1 cellular context compared by ENCODE assay signal in the genomic region with DNA sequence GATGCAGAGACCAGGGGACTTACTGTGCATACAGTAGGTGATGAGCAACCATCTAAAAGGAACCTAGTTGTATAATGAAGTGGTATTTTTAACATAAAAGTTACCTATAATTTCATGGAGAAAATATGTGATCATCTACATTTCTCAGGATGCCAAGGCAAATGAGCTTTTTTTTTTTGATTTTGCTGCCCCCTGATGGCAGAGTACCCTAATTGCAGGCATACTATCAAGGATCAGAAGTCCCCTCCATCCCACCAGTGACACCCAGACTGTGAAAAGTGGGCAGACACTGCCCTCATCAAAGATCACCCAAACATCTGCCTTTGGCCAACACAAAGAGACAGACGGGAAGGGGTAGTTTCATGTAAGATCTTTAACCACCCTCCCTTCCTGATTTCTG.
TF ChIP-seq lines count a peak whose summit lies in the region.

No MANE protein-coding gene starts in this region.

TF ChIP-seq in H1, 55 proteins besides CTCF, POLR2A, EP300 and RAD21 (continued from another document):
- TF ChIP-seq NANOG (IDR thresholded peaks at IDR 0.05; ENCODE audit: insufficient read depth, low read depth, low read length, poor library complexity, severe bottlenecking) (no peak), KDM5A (IDR thresholded peaks at IDR 0.05; ENCODE audit: low read length) (no peak)
TF ChIP-seq in H1: peak in this region for 0.
